Comparison of ENCODE assay signal across 1 cellular context in the genomic region with DNA sequence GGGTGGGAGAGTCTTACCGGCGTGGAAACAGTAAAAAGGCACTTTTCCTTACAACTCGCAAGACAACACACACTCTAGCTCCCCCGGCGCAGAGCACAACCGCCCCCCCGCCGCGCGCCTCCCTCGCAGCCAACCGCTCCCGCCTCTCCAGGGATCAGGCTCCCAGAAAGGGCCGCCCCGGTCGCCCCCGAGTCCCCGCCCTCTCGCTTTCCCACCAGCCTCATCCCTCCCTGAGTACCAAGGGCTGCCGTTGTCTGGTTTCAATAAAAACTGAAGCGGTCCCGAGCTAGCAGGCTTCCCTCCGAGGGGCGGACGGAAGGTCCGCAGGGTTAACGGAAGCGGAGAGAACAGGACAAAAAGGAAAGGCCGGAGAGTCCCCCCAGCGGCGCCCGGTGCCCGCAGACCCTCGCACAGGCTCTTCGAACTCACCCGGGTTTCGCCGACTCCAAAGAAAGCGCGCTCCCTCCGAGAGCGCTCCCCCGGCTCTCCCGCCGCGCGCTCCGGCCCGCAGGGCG.
TF ChIP-seq lines count a peak whose summit lies in the region.

No MANE protein-coding gene starts in this region.

TF ChIP-seq in GM23338, 12 proteins besides CTCF, POLR2A, EP300 and RAD21 (continued from another document):
- TF ChIP-seq, protein P1, sequence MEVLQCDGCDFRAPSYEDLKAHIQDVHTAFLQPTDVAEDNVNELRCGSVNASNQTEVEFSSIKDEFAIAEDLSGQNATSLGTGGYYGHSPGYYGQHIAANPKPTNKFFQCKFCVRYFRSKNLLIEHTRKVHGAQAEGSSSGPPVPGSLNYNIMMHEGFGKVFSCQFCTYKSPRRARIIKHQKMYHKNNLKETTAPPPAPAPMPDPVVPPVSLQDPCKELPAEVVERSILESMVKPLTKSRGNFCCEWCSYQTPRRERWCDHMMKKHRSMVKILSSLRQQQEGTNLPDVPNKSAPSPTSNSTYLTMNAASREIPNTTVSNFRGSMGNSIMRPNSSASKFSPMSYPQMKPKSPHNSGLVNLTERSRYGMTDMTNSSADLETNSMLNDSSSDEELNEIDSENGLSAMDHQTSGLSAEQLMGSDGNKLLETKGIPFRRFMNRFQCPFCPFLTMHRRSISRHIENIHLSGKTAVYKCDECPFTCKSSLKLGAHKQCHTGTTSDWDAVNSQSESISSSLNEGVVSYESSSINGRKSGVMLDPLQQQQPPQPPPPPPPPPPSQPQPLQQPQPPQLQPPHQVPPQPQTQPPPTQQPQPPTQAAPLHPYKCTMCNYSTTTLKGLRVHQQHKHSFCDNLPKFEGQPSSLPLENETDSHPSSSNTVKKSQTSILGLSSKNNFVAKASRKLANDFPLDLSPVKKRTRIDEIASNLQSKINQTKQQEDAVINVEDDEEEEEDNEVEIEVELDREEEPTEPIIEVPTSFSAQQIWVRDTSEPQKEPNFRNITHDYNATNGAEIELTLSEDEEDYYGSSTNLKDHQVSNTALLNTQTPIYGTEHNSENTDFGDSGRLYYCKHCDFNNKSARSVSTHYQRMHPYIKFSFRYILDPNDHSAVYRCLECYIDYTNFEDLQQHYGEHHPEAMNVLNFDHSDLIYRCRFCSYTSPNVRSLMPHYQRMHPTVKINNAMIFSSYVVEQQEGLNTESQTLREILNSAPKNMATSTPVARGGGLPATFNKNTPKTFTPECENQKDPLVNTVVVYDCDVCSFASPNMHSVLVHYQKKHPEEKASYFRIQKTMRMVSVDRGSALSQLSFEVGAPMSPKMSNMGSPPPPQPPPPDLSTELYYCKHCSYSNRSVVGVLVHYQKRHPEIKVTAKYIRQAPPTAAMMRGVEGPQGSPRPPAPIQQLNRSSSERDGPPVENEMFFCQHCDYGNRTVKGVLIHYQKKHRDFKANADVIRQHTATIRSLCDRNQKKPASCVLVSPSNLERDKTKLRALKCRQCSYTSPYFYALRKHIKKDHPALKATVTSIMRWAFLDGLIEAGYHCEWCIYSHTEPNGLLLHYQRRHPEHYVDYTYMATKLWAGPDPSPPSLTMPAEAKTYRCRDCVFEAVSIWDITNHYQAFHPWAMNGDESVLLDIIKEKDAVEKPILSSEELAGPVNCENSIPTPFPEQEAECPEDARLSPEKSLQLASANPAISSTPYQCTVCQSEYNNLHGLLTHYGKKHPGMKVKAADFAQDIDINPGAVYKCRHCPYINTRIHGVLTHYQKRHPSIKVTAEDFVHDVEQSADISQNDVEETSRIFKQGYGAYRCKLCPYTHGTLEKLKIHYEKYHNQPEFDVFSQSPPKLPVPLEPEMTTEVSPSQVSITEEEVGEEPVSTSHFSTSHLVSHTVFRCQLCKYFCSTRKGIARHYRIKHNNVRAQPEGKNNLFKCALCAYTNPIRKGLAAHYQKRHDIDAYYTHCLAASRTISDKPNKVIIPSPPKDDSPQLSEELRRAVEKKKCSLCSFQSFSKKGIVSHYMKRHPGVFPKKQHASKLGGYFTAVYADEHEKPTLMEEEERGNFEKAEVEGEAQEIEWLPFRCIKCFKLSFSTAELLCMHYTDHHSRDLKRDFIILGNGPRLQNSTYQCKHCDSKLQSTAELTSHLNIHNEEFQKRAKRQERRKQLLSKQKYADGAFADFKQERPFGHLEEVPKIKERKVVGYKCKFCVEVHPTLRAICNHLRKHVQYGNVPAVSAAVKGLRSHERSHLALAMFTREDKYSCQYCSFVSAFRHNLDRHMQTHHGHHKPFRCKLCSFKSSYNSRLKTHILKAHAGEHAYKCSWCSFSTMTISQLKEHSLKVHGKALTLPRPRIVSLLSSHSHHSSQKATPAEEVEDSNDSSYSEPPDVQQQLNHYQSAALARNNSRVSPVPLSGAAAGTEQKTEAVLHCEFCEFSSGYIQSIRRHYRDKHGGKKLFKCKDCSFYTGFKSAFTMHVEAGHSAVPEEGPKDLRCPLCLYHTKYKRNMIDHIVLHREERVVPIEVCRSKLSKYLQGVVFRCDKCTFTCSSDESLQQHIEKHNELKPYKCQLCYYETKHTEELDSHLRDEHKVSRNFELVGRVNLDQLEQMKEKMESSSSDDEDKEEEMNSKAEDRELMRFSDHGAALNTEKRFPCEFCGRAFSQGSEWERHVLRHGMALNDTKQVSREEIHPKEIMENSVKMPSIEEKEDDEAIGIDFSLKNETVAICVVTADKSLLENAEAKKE (CRISPR knock-in tag; IDR thresholded peaks at IDR 0.05): no peak
- TF ChIP-seq, protein P2, sequence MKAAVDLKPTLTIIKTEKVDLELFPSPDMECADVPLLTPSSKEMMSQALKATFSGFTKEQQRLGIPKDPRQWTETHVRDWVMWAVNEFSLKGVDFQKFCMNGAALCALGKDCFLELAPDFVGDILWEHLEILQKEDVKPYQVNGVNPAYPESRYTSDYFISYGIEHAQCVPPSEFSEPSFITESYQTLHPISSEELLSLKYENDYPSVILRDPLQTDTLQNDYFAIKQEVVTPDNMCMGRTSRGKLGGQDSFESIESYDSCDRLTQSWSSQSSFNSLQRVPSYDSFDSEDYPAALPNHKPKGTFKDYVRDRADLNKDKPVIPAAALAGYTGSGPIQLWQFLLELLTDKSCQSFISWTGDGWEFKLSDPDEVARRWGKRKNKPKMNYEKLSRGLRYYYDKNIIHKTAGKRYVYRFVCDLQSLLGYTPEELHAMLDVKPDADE (IDR thresholded peaks at IDR 0.05): no peak
- TF ChIP-seq ZNF331 (CRISPR knock-in tag; IDR thresholded peaks at IDR 0.05; ENCODE audit: low read depth) (no peak), CREB1 (CRISPR knock-in tag; IDR thresholded peaks at IDR 0.05; ENCODE audit: low read depth) (no peak; the same call in 1 of the 2 replicates), ZNF114 (CRISPR knock-in tag; IDR thresholded peaks at IDR 0.05) (no peak)
- TF ChIP-seq, protein P3, sequence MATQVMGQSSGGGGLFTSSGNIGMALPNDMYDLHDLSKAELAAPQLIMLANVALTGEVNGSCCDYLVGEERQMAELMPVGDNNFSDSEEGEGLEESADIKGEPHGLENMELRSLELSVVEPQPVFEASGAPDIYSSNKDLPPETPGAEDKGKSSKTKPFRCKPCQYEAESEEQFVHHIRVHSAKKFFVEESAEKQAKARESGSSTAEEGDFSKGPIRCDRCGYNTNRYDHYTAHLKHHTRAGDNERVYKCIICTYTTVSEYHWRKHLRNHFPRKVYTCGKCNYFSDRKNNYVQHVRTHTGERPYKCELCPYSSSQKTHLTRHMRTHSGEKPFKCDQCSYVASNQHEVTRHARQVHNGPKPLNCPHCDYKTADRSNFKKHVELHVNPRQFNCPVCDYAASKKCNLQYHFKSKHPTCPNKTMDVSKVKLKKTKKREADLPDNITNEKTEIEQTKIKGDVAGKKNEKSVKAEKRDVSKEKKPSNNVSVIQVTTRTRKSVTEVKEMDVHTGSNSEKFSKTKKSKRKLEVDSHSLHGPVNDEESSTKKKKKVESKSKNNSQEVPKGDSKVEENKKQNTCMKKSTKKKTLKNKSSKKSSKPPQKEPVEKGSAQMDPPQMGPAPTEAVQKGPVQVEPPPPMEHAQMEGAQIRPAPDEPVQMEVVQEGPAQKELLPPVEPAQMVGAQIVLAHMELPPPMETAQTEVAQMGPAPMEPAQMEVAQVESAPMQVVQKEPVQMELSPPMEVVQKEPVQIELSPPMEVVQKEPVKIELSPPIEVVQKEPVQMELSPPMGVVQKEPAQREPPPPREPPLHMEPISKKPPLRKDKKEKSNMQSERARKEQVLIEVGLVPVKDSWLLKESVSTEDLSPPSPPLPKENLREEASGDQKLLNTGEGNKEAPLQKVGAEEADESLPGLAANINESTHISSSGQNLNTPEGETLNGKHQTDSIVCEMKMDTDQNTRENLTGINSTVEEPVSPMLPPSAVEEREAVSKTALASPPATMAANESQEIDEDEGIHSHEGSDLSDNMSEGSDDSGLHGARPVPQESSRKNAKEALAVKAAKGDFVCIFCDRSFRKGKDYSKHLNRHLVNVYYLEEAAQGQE (IDR thresholded peaks at IDR 0.05; ENCODE audit: unreplicated experiment): no peak
